Comparison of ENCODE assay signal across 8 cellular contexts in genomic region chr1:91165033-91165654, GRCh38.
DNase-seq lines count a peak whose midpoint lies in the region; ATAC-seq and TF ChIP-seq lines count a peak whose summit lies in the region.

No MANE protein-coding gene starts in this region.

- H3K79me2 ChIP-seq in mesendoderm (ENCODE audit: control insufficient read depth, insufficient read depth, low read length): no peaks in the 10 kb centered on the region

- H3K27me3 ChIP-seq in CD8-positive, alpha-beta T cell (ENCODE audit: insufficient read depth, low read length): no peaks in the 10 kb centered on the region
- H3K27me3 ChIP-seq in mesendoderm (ENCODE audit: insufficient read depth, low read length, poor library complexity): no peaks in the 10 kb centered on the region

- no CpG with 5 or more reads among the region's 14 CpGs for WGBS in mesendoderm (ENCODE audit: extremely low coverage, insufficient coverage, low lambda C conversion rate)

- no peak overlapping the region for H2BK5ac ChIP-seq in mesendoderm (ENCODE audit: low read length)

- no peak overlapping the region for H3K4me3 ChIP-seq in CD8-positive, alpha-beta T cell (ENCODE audit: low read depth, low read length)
- H3K4me3 ChIP-seq in mesendoderm (ENCODE audit: low read length): no peak overlapping the region

- no peaks in the 10 kb centered on the region for H3K4me1 Mint-ChIP-seq in CD8-positive, alpha-beta T cell (ENCODE audit: low read depth)
- H3K4me1 Mint-ChIP-seq in activated CD8-positive, alpha-beta T cell treated with anti-CD3 and anti-CD28 coated beads for 36 hours (ENCODE audit: low read depth): no peaks in the 10 kb centered on the region
- H3K4me1 Mint-ChIP-seq in effector memory CD8-positive, alpha-beta T cell (ENCODE audit: low read depth in 2 of 2): peaks cover 0 to 7% of the 10 kb centered on the region in 2 donors

- H3K9me3 ChIP-seq in CD8-positive, alpha-beta T cell (ENCODE audit: low read length): no peaks in the 10 kb centered on the region

- peak; percentile 39 to 79 (median 55) for DNase-seq in CD8-positive, alpha-beta T cell
- DNase-seq in NCI-H526 treated with DMSO at 0.1 percent for 48 hours (lab: John Stamatoyannopoulos, UW) (peak; percentile 62), mesendoderm (peak; percentile 90)
- DNase-seq in activated CD8-positive, alpha-beta T cell treated with anti-CD3 and anti-CD28 coated beads for 36 hours: peak; percentile 81
- DNase-seq in effector memory CD8-positive, alpha-beta T cell: peak; percentile 66 to 68 (median 68)
- peak; percentile 62 to 73 for DNase-seq in stimulated activated CD8-positive, alpha-beta memory T cell treated with anti-CD3 and anti-CD28 coated beads, Interleukin-2, amount 100 ng/mL, for 48 hours (ENCODE audit: low read depth in 2 of 2)

- peak overlapping the region; percentile 6 for H3K56ac ChIP-seq in mesendoderm (ENCODE audit: low read length)

- H3K9me3 Mint-ChIP-seq in CD8-positive, alpha-beta T cell: no peaks in the 10 kb centered on the region
- H3K9me3 Mint-ChIP-seq in activated CD8-positive, alpha-beta T cell treated with anti-CD3 and anti-CD28 coated beads for 36 hours: no peaks in the 10 kb centered on the region
- H3K9me3 Mint-ChIP-seq in effector memory CD8-positive, alpha-beta T cell: no peaks in the 10 kb centered on the region

- ATAC-seq in CD8-positive, alpha-beta T cell: peak; percentile 76
- ATAC-seq in GM19372 (IDR thresholded peaks at IDR 0.05; ENCODE audit: low read depth, unreplicated experiment): peak; percentile 94
- peak; percentile 93 for ATAC-seq in HG03432 (IDR thresholded peaks at IDR 0.05; ENCODE audit: unreplicated experiment)
- ATAC-seq in activated CD8-positive, alpha-beta T cell treated with anti-CD3 and anti-CD28 coated beads for 36 hours: peak; percentile 95
- ATAC-seq in effector memory CD8-positive, alpha-beta T cell (replicated peaks): peak; percentile 91

- no peaks in the 10 kb centered on the region for H3K79me1 ChIP-seq in mesendoderm (ENCODE audit: low read length)

- no peak overlapping the region for H2AK5ac ChIP-seq in mesendoderm (ENCODE audit: low read length)

- no peaks in the 10 kb centered on the region for H3K36me3 ChIP-seq in CD8-positive, alpha-beta T cell (ENCODE audit: insufficient read depth, low read length)
- H3K36me3 ChIP-seq in mesendoderm (ENCODE audit: control insufficient read depth, insufficient read depth, low read length): no peaks in the 10 kb centered on the region

- no peaks in the 10 kb centered on the region for H3K4me1 ChIP-seq in CD8-positive, alpha-beta T cell (ENCODE audit: insufficient read depth, low read length)
- peaks cover 2% of the 10 kb centered on the region for H3K4me1 ChIP-seq in mesendoderm (ENCODE audit: control insufficient read depth, low read depth, low read length)

- no peak overlapping the region for H3K4me3 Mint-ChIP-seq in CD8-positive, alpha-beta T cell
- H3K4me3 Mint-ChIP-seq in activated CD8-positive, alpha-beta T cell treated with anti-CD3 and anti-CD28 coated beads for 36 hours: no peak overlapping the region
- no peak overlapping the region for H3K4me3 Mint-ChIP-seq in effector memory CD8-positive, alpha-beta T cell

- no peak overlapping the region for H4K5ac ChIP-seq in mesendoderm (ENCODE audit: low read length)

- H2BK120ac ChIP-seq in mesendoderm (ENCODE audit: low read depth, low read length): peak overlapping the region; percentile 15

- no peak overlapping the region for H3K27ac ChIP-seq in CD8-positive, alpha-beta T cell (ENCODE audit: low read depth, low read length)
- H3K27ac ChIP-seq in mesendoderm (ENCODE audit: low read depth, low read length): no peak overlapping the region

- intact Hi-C loops in CD8-positive, alpha-beta T cell (cut with DNase I, micrococcal nuclease): loop anchor here (1.0 to 10.0 kb wide), 7 partner anchors 147 to 1118 kb away; no protein-coding TSS in a partner anchor
- intact Hi-C loops in activated CD8-positive, alpha-beta T cell treated with anti-CD3 and anti-CD28 coated beads for 36 hours (cut with micrococcal nuclease): loop anchor here (5.0 to 10.0 kb wide), 4 partner anchors 117 to 762 kb away; no protein-coding TSS in a partner anchor

- no peak overlapping the region for H4K8ac ChIP-seq in mesendoderm (ENCODE audit: low read depth, low read length)

- peak; percentile 82 for TF ChIP-seq CTCF in CD8-positive, alpha-beta T cell (IDR thresholded peaks at IDR 0.05)
- peak; percentile 92 for TF ChIP-seq CTCF in activated CD8-positive, alpha-beta T cell treated with anti-CD3 and anti-CD28 coated beads for 36 hours (IDR thresholded peaks at IDR 0.05)

- H3K36me3 Mint-ChIP-seq in CD8-positive, alpha-beta T cell: no peaks in the 10 kb centered on the region
- H3K36me3 Mint-ChIP-seq in activated CD8-positive, alpha-beta T cell treated with anti-CD3 and anti-CD28 coated beads for 36 hours (ENCODE audit: low read depth): no peaks in the 10 kb centered on the region
- peaks cover 6% of the 10 kb centered on the region for H3K36me3 Mint-ChIP-seq in effector memory CD8-positive, alpha-beta T cell (ENCODE audit: insufficient read depth)

- H3K18ac ChIP-seq in mesendoderm (ENCODE audit: low read length): peak overlapping the region; percentile 46

- CTCF ChIA-PET in CD8-positive, alpha-beta T cell (lab: Charles Lee): interaction anchor here (0.6 to 3.8 kb wide), 32 partner anchors 8 to 1626 kb away, joined by 3 to 27 read pairs (median 4); no protein-coding TSS in a partner anchor
- CTCF ChIA-PET in activated CD8-positive, alpha-beta T cell treated with anti-CD3 and anti-CD28 coated beads for 36 hours (lab: Charles Lee): interaction anchor here (0.6 to 4.4 kb wide), 48 partner anchors 11 to 763 kb away, joined by 3 to 50 read pairs (median 4); partner anchors contain the start of gene HFM1

- H3K23ac ChIP-seq in mesendoderm (ENCODE audit: low read length): no peak overlapping the region

- H3K27me3 Mint-ChIP-seq in CD8-positive, alpha-beta T cell (ENCODE audit: low read depth): no peaks in the 10 kb centered on the region
- peaks cover 4% of the 10 kb centered on the region for H3K27me3 Mint-ChIP-seq in activated CD8-positive, alpha-beta T cell treated with anti-CD3 and anti-CD28 coated beads for 36 hours
- peaks cover 0 to 13% of the 10 kb centered on the region in 2 donors for H3K27me3 Mint-ChIP-seq in effector memory CD8-positive, alpha-beta T cell

- no peak overlapping the region for H3K9ac ChIP-seq in mesendoderm (ENCODE audit: low read length)

- POLR2A ChIA-PET in CD8-positive, alpha-beta T cell (lab: Charles Lee): no interaction called here
- POLR2A ChIA-PET in activated CD8-positive, alpha-beta T cell treated with anti-CD3 and anti-CD28 coated beads for 36 hours (lab: Charles Lee): no interaction called here

- H3K27ac Mint-ChIP-seq in CD8-positive, alpha-beta T cell: no peak overlapping the region
- no peak overlapping the region for H3K27ac Mint-ChIP-seq in activated CD8-positive, alpha-beta T cell treated with anti-CD3 and anti-CD28 coated beads for 36 hours
- H3K27ac Mint-ChIP-seq in effector memory CD8-positive, alpha-beta T cell: peak overlapping the region in 1 of 2 donors; percentile 29

- H3K4me2 ChIP-seq in mesendoderm (ENCODE audit: low read length): no peak overlapping the region

- no peak overlapping the region for H2BK15ac ChIP-seq in mesendoderm (replicated peaks; ENCODE audit: low read depth)

- H3K4ac ChIP-seq in mesendoderm (ENCODE audit: low read depth, low read length): no peak overlapping the region
